8 cellular contexts compared by ENCODE assay signal in the genomic region with DNA sequence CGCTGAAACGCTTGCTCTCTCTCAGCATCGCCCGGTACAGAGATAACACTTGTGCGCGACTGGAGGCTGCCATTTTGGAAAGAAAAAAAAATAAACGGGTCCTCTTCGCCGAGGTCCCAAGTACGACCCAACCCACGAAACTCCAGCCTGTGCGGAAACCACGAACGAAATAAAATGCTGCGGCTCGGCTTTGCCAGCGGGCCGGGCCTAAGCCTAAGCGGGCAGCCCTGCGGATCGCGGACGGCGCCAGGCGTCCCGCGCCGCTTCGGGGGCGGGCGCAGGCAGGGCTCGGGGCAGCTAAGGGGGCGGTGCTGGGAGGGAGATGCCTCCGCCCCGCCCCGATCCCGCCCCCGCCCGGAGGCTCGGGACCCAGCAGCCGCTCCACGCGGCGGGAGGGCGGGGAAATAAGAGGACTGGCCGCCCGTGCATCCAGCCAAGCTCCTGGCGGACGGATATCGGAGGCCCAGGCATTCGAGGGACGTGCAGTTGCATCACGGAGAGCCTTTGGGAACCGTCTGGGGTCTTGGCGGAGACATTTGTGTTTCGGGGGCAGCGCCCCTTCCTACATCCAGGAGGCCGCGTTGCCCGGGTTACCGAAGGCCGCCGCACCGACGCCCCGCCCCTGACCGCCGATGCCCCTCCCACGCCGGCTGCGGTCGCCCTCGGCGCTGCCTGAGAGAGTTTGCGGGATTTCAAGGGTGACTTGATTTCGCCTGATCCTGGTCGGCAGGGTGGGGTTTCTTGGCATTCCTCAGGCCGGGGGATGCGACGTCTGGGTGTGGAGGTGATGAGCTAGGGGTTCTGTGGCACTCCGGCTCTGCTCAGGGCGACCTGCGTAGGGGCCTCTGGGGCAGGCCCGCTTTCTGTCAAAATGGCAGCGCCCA. TPM values are rescaled to one million over a fixed set of nuclear protein-coding genes. Genes with fewer than 3 reads are reported as not detected.
DNase-seq lines count a peak whose midpoint lies in the region; ATAC-seq and TF ChIP-seq lines count a peak whose summit lies in the region.

FARS2 (plus strand) TSS at position 853 of the 884 bp plus-strand sequence.
LYRM4 (minus strand) TSS at position 290 of the 884 bp plus-strand sequence; CDS start at position 73, 217 bp downstream.

- peak; percentile 17 for TF ChIP-seq CTCF in C4-2B (conservative IDR thresholded peaks at IDR 0.05)
- TF ChIP-seq CTCF in liver (IDR thresholded peaks at IDR 0.05; ENCODE audit: low read depth, low read length, missing input control): peak; percentile 55

- no peaks in the 10 kb centered on the region for H3K9me3 ChIP-seq in liver (ENCODE audit: control insufficient read depth in 4 of 4, low read length in 3 of 4)

- TF ChIP-seq RAD21 in liver (IDR thresholded peaks at IDR 0.05): peak in 1 of 2 donors; percentile 13

- peak within 1 kb of the TSS; percentile 97 for H3K27ac ChIP-seq in C4-2B
- peak within 1 kb of the TSS; percentile 95 to 99 for H3K27ac ChIP-seq in liver (ENCODE audit: low read depth in 1 of 2, low read length in 2 of 2)

- H3K27me3 ChIP-seq in liver (ENCODE audit: control insufficient read depth in 4 of 4, insufficient read depth in 4 of 4, low read length in 3 of 4): no peaks in the 10 kb centered on the region

- no peaks in the 10 kb centered on the region for H3K36me3 ChIP-seq in liver (ENCODE audit: control insufficient read depth in 4 of 4, insufficient read depth in 3 of 4, low read depth in 1 of 4, low read length in 3 of 4)

- H3K4me1 ChIP-seq in liver (ENCODE audit: control insufficient read depth in 4 of 4, insufficient read depth in 4 of 4, low read length in 3 of 4): peaks cover 2 to 23% (median 15%) of the 10 kb centered on the region in 4 donors

- ATAC-seq in GM19395 (IDR thresholded peaks at IDR 0.05; ENCODE audit: unreplicated experiment) (peak; percentile 74), HG03558 (IDR thresholded peaks at IDR 0.05; ENCODE audit: extremely low read depth, unreplicated experiment) (peak; percentile 36)

- peak within 1 kb of the TSS; percentile 90 to 99 (median 94) for H3K4me3 ChIP-seq in liver (ENCODE audit: low read depth in 1 of 3, low read length in 3 of 3)

- under 1% methylated on average over 85 of the region's 85 CpGs for WGBS in liver

- peak within 1 kb of the TSS; percentile 62 to 93 for H3K9ac ChIP-seq in liver (ENCODE audit: low read depth in 1 of 2, low read length in 2 of 2)

- DNase-seq in NCI-H774 (lab: John Stamatoyannopoulos, UW) (peak; percentile 84), dermis blood vessel endothelial cell (peak; percentile 91)
- DNase-seq in activated CD4-positive, alpha-beta T cell treated with anti-CD3 and anti-CD28 coated beads, Interleukin-2, amount 50 U/mL, for 48 hours: peak; percentile 89 to 90
- DNase-seq in stimulated activated CD4-positive, alpha-beta T cell treated with anti-CD3 and anti-CD28 coated beads, Interleukin-4, amount 100 ng/mL, for 1 hour: peak; percentile 92

TF ChIP-seq in liver, 16 proteins besides CTCF, POLR2A, EP300 and RAD21:
- TF ChIP-seq YY1 (IDR thresholded peaks at IDR 0.05): peak; percentile 98
- TF ChIP-seq NR2F2 (IDR thresholded peaks at IDR 0.05): no peak
- TF ChIP-seq ZBTB33 (IDR thresholded peaks at IDR 0.05): peak; percentile 22
- no peak for TF ChIP-seq JUND (IDR thresholded peaks at IDR 0.05)
- TF ChIP-seq HNF4A (conservative IDR thresholded peaks at IDR 0.05): peak in 1 of 2 donors; percentile 2
- peak; percentile 31 for TF ChIP-seq SP1 (IDR thresholded peaks at IDR 0.05)
- TF ChIP-seq EGR1 (IDR thresholded peaks at IDR 0.05; ENCODE audit: low read depth in 2 of 2): peak; percentile 87 to 93
- TF ChIP-seq TAF1 (conservative IDR thresholded peaks at IDR 0.05): no peak
- TF ChIP-seq MAX (IDR thresholded peaks at IDR 0.05): peak; percentile 53
TF ChIP-seq in liver: peak in this region for 6.

RNA-seq across cellular contexts. Expression of gene FARS2, which starts in this region (rescaled TPM):
- total RNA-seq in dermis blood vessel endothelial cell (28.5 and 36.6 TPM in 2 replicates), liver (10 to 100 TPM; 11.2 to 25.9 TPM)
- polyA plus RNA-seq in liver: 10 to 100 TPM in 1 of 2 donors, 1 to 10 TPM in 1; 7.8 to 11.2 TPM

RNA-seq across cellular contexts. Expression of gene LYRM4, which starts in this region (rescaled TPM):
- total RNA-seq in dermis blood vessel endothelial cell (14.4 and 18.5 TPM in 2 replicates), liver (1 to 10 TPM; 4.4 to 4.8 TPM)
- polyA plus RNA-seq in liver: 10 to 100 TPM in 1 of 2 donors, 1 to 10 TPM in 1; 8.2 to 13.1 TPM

Comparison
In these comparisons a context has a peak if more than half of its experiments do, and no peak if none do; other contexts are left out.
1. Peak in every context shown above with its lines: DNase-seq, ATAC-seq, H3K4me3 ChIP-seq and H3K27ac ChIP-seq.